8 cellular contexts compared by ENCODE assay signal in the genomic region with DNA sequence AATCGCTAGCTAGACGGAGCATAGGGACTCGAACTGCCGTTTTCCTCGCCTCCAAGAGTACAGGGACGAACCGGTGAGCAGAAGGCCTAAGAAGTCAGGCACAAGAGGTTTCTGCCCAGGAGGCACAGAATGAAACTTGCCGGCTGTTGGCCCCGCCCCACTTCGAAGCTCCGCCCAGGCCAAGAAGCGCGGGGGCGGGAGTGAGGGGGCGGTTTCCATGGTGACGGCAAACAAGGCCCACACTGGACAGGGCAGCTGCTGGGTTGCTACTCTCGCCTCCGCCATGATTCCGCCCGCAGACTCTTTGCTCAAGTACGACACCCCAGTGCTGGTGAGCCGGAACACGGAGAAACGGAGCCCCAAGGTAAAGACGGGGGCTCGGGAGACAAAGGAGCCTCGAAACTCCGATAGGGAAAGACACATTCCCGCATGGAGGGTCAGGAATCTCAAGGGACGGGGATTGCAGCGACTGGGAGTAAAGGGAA. TPM values are rescaled to one million over a fixed set of nuclear protein-coding genes. Genes with fewer than 3 reads are reported as not detected.
DNase-seq lines count a peak whose midpoint lies in the region; ATAC-seq, FAIRE-seq and TF ChIP-seq lines count a peak whose summit lies in the region.

A gene (plus strand): TSS at position 229 of the 485 bp plus-strand sequence. CDS start 55 bp downstream, at position 284.

- H3K4me2 ChIP-seq in GM23248 (ENCODE audit: unreplicated experiment) (peak within 1 kb of the TSS; percentile 36), OCI-LY7 (ENCODE audit: low read length) (no peak within 1 kb of the TSS), skeletal muscle satellite cell (ENCODE audit: low read length) (peak within 1 kb of the TSS; percentile 95)

- CTCF ChIA-PET in AG04450 (lab: Charles Lee) (interaction anchor here (2.0 kb wide), 1 partner anchor 42 kb away, joined by 14 read pairs; a partner anchor contains a TSS), OCI-LY7 (lab: Charles Lee; ENCODE audit: unreplicated experiment) (no interaction called here)

- DNase-seq in AG04450 (ENCODE audit: low read depth, low spot score): peak; percentile 81
- DNase-seq in GM23248: peak; percentile 80
- DNase-seq in OCI-LY7 (ENCODE audit: low spot score): peak; percentile 24
- peak; percentile 94 for DNase-seq in coronary artery (ENCODE audit: low spot score)
- peak; percentile 97 for DNase-seq in islet precursor cell
- no peak for DNase-seq in HTR-8/SVneo (ENCODE audit: insufficient read length, low spot score)

- BruUV-seq in OCI-LY7 (replicated peaks; lab: Mats Ljungman, UMichigan): no TSS peak

- intact Hi-C loops in OCI-LY7 (cut with micrococcal nuclease; ENCODE audit: unreplicated experiment): no loop called here

- H3K9me3 ChIP-seq in AG04450 (ENCODE audit: control insufficient read depth, insufficient read depth, low read length) (peaks cover 4% of the 10 kb centered on the region), GM23248 (ENCODE audit: low read depth) (no peaks in the 10 kb centered on the region), OCI-LY7 (ENCODE audit: low read length) (peaks cover 12% of the 10 kb centered on the region), skeletal muscle satellite cell (replicated peaks; ENCODE audit: low read length) (no peaks in the 10 kb centered on the region)

- H3K27ac ChIP-seq in AG04450 (ENCODE audit: low read depth, low read length): peak within 1 kb of the TSS; percentile 47
- no peak within 1 kb of the TSS for H3K27ac ChIP-seq in GM23248
- no peak within 1 kb of the TSS for H3K27ac ChIP-seq in OCI-LY7 (ENCODE audit: low read depth, low read length, poor library complexity, severe bottlenecking)
- H3K27ac ChIP-seq in coronary artery: peak within 1 kb of the TSS in 1 of 2 donors; percentile 78

- in situ Hi-C loops in GM23248 (cut with MboI): no loop called here

- H3K4me3 ChIP-seq in AG04450 (ENCODE audit: low read depth, low read length): peak within 1 kb of the TSS; percentile 70
- peak within 1 kb of the TSS; percentile 47 for H3K4me3 ChIP-seq in GM23248
- no peak within 1 kb of the TSS for H3K4me3 ChIP-seq in OCI-LY7 (ENCODE audit: low read depth, low read length, poor library complexity, severe bottlenecking)
- H3K4me3 ChIP-seq in coronary artery: peak within 1 kb of the TSS; percentile 61
- peak within 1 kb of the TSS; percentile 71 for H3K4me3 ChIP-seq in skeletal muscle satellite cell (ENCODE audit: low read length)

- ATAC-seq in HG02763 (IDR thresholded peaks at IDR 0.05; ENCODE audit: unreplicated experiment): no peak

- FAIRE-seq in HTR-8/SVneo (lab: Jason Lieb, UNC): no peak

- H3K79me2 ChIP-seq in GM23248 (ENCODE audit: insufficient read depth) (peaks cover 24% of the 10 kb centered on the region), OCI-LY7 (ENCODE audit: insufficient read depth, low read depth, low read length) (peaks cover 16% of the 10 kb centered on the region)

- POLR2A ChIA-PET in AG04450 (lab: Yijun Ruan, JAX) (no interaction called here), OCI-LY7 (lab: Charles Lee) (no interaction called here)

- H4K20me1 ChIP-seq in GM23248 (ENCODE audit: insufficient read depth): 0 out of 2 replicates have a peak, but pooled peaks cover 3% of the 10 kb centered on the region
- H4K20me1 ChIP-seq in OCI-LY7 (ENCODE audit: insufficient read depth, low read length): peaks cover 9% of the 10 kb centered on the region

- H2AFZ ChIP-seq in GM23248 (peak within 1 kb of the TSS; percentile 90), OCI-LY7 (ENCODE audit: low read length) (no peak within 1 kb of the TSS)

- H3K9ac ChIP-seq in GM23248 (peak within 1 kb of the TSS; percentile 43; the same call in 1 of the 2 replicates), skeletal muscle satellite cell (ENCODE audit: low read depth, low read length) (peak within 1 kb of the TSS; percentile 79)

- H3K36me3 ChIP-seq in GM23248 (ENCODE audit: low read depth) (peaks cover 4% of the 10 kb centered on the region; the same call in 1 of the 2 replicates), OCI-LY7 (ENCODE audit: insufficient read depth, low read length) (peaks cover 9% of the 10 kb centered on the region), skeletal muscle satellite cell (ENCODE audit: insufficient read depth, low read length) (peaks cover 9% of the 10 kb centered on the region)

- WGBS in GM23248 (ENCODE audit: low coverage in 1 of 2, low lambda C conversion rate in 2 of 2, missing lambda C conversion rate in 2 of 2), 2 experiments: 18 to 24% methylated on average over 31 of the region's 31 CpGs

- H3K4me1 ChIP-seq in GM23248 (ENCODE audit: insufficient read depth): peaks cover 13% of the 10 kb centered on the region
- peaks cover 12% of the 10 kb centered on the region for H3K4me1 ChIP-seq in OCI-LY7 (ENCODE audit: insufficient read depth, low read length, poor library complexity, severe bottlenecking)
- H3K4me1 ChIP-seq in skeletal muscle satellite cell (ENCODE audit: control insufficient read depth, insufficient read depth, low read length): peaks cover 23% of the 10 kb centered on the region

- H3F3A ChIP-seq in GM23248 (ENCODE audit: insufficient read depth): peaks cover 19% of the 10 kb centered on the region; the same call in 1 of the 2 replicates

- no peak for TF ChIP-seq CTCF in AG04450 (IDR thresholded peaks at IDR 0.05; ENCODE audit: low read depth, low read length)
- no peak for TF ChIP-seq CTCF in OCI-LY7 (conservative IDR thresholded peaks at IDR 0.05; ENCODE audit: low read length)
- no peak for TF ChIP-seq CTCF in coronary artery (IDR thresholded peaks at IDR 0.05)

- no peaks in the 10 kb centered on the region for H3K27me3 ChIP-seq in AG04450 (ENCODE audit: control insufficient read depth, insufficient read depth, low read length)
- no peaks in the 10 kb centered on the region for H3K27me3 ChIP-seq in GM23248 (replicated peaks; ENCODE audit: insufficient read depth)
- no peaks in the 10 kb centered on the region for H3K27me3 ChIP-seq in skeletal muscle satellite cell (ENCODE audit: control insufficient read depth, insufficient read depth, low read length)

- H3K9me2 ChIP-seq in GM23248 (ENCODE audit: insufficient read depth) (no peaks in the 10 kb centered on the region), OCI-LY7 (ENCODE audit: insufficient read depth, low read length) (no peaks in the 10 kb centered on the region)

RNA-seq across cellular contexts. Expression of the gene that starts here (rescaled TPM):
- polyA plus RNA-seq in AG04450 (2011; rRNA removed): 13.1 and 14.2 TPM in 2 replicates
- polyA minus RNA-seq in AG04450 (2011; rRNA and poly(A)+ RNA removed): 9.9 and 11.3 TPM in 2 replicates
- total RNA-seq in GM23248 (2014; rRNA removed; shearing (Covaris generic)): 0.32 and 0.63 TPM in 2 replicates
- polyA plus RNA-seq in GM23248 (2016; fragmentation: Nextera tagmentation; extraction: Ambion mirVana): 1.2 and 2.1 TPM in 2 replicates
- total RNA-seq in OCI-LY7 (2014; rRNA removed; shearing (Covaris generic)): not detected in 2 replicates
- total RNA-seq in OCI-LY7 (2022): not detected in 2 replicates
- 3.3 and 4.3 TPM in 2 replicates for total RNA-seq in skeletal muscle satellite cell (2012; rRNA removed)

Comparison
In these comparisons a context has a peak if more than half of its experiments do, and no peak if none do; other contexts are left out.
1. Peak in DNase-seq in OCI-LY7; RNA of the gene not detected or under 1 TPM.